8 cellular contexts compared by ENCODE assay signal in the genomic region with DNA sequence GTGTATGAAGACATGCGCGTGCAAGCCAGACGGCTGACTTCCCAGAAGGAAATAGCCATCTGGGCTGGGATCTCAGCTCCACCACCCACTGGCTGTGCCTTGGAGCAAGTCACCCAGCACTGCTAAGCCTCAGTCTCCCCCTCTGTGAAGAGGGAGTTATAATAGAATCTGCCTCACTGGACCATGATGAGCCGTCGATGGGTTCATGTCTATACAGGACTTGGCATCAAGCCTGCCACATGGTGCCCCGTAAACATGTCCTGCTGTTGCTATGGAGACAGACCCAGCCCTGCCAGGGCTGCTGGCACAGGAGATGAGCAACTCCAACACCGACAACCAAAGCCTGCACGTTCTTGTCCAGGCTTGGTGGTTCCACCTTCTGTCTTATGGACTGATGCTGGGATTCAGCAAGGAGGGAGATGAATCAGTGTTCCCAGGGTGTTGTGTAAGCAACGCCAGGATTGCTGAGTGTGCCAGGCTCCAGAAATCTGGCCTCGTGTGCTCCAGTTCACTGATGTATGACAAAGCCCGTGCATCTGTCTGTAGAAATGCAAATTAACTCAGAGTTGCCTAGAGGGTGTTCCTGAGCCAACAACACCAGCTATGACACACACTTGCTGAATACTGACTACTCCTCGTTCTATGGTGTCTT. TPM values are rescaled to one million over a fixed set of nuclear protein-coding genes. Genes with fewer than 3 reads are reported as not detected.
DNase-seq lines count a peak whose midpoint lies in the region; ATAC-seq and TF ChIP-seq lines count a peak whose summit lies in the region.
"Had no signal": no experiment of that assay in that cellular context is flagged by ENCODE, and none has a peak within 500 bp of the region (broad histone marks: within the 10 kb centered on the region; RNA-seq: fewer than 3 reads in every experiment).

No MANE protein-coding gene starts in this region.

- TF ChIP-seq POLR2A in heart left ventricle (IDR thresholded peaks at IDR 0.05) (no peak), right lobe of liver (IDR thresholded peaks at IDR 0.05) (no peak)

- H3K4me3 ChIP-seq in Panc1 (ENCODE audit: low read depth in 2 of 2, low read length in 2 of 2): no peak overlapping the region
- H3K4me3 ChIP-seq in heart left ventricle: no peak overlapping the region
- no peak overlapping the region for H3K4me3 ChIP-seq in right lobe of liver

- CTCF ChIA-PET in Panc1 (lab: Charles Lee): no interaction called here

- no peaks in the 10 kb centered on the region for H3K27me3 ChIP-seq in Panc1 (ENCODE audit: control insufficient read depth, insufficient read depth, low read length)
- no peaks in the 10 kb centered on the region for H3K27me3 ChIP-seq in heart left ventricle
- H3K27me3 ChIP-seq in right lobe of liver: no peaks in the 10 kb centered on the region

- peak; percentile 86 for ATAC-seq in GM19452 (IDR thresholded peaks at IDR 0.05; ENCODE audit: unreplicated experiment)
- ATAC-seq in HG03342 (IDR thresholded peaks at IDR 0.05; ENCODE audit: unreplicated experiment): peak; percentile 94
- ATAC-seq in Panc1: peak; percentile 44
- ATAC-seq in heart left ventricle: peak in 3 of 4 donors; percentile 25 to 26 (median 26)
- ATAC-seq in right lobe of liver: no peak

- DNase-seq in GM03348 (ENCODE audit: low spot score) (peak; percentile 58), Panc1 (ENCODE audit: low read depth, low spot score) (no peak), heart left ventricle (peak in 1 of 5 donors; percentile 45), foreskin melanocyte (no peak), right lobe of liver (no peak)

- in situ Hi-C loops in Panc1 (cut with HindIII; ENCODE audit: low pct_unique_long_range_greater_than_20kb, low sequenced_read_pairs): no loop called here

- POLR2A ChIA-PET in Panc1 (lab: Charles Lee): no interaction called here

- no peak for TF ChIP-seq CTCF in Panc1 (IDR thresholded peaks at IDR 0.05)
- TF ChIP-seq CTCF in heart left ventricle (IDR thresholded peaks at IDR 0.05): no peak
- no peak for TF ChIP-seq CTCF in right lobe of liver (IDR thresholded peaks at IDR 0.05)

- no peaks in the 10 kb centered on the region for H3K36me3 ChIP-seq in Panc1 (ENCODE audit: control insufficient read depth, insufficient read depth, low read length)
- H3K36me3 ChIP-seq in heart left ventricle: no peaks in the 10 kb centered on the region
- no peaks in the 10 kb centered on the region for H3K36me3 ChIP-seq in right lobe of liver

- WGBS in heart left ventricle, 4 donors: 45 to 57% (median 54%) methylated on average over 8 to 12 of the region's 12 CpGs
- 32% methylated on average over 4 of the region's 12 CpGs for WGBS in right lobe of liver (ENCODE audit: insufficient coverage, low coverage, low lambda C conversion rate, missing lambda C conversion rate)

- no peaks in the 10 kb centered on the region for H3K4me1 ChIP-seq in Panc1 (ENCODE audit: control insufficient read depth, insufficient read depth, low read length)
- peaks cover 0 to 12% (median 0%) of the 10 kb centered on the region in 12 donors for H3K4me1 ChIP-seq in heart left ventricle
- no peaks in the 10 kb centered on the region for H3K4me1 ChIP-seq in right lobe of liver

- H3K27ac ChIP-seq in Panc1 (ENCODE audit: low read length) (no peak overlapping the region), heart left ventricle (no peak overlapping the region), right lobe of liver (no peak overlapping the region)

- H3K9me3 ChIP-seq in Panc1 (ENCODE audit: control insufficient read depth, insufficient read depth, low read depth, low read length) (no peaks in the 10 kb centered on the region), heart left ventricle (no peaks in the 10 kb centered on the region), right lobe of liver (no peaks in the 10 kb centered on the region)

- intact Hi-C loops in Panc1 (cut with micrococcal nuclease; ENCODE audit: unreplicated experiment): no loop called here
- intact Hi-C loops in heart left ventricle (cut with DNase I): no loop called here
- intact Hi-C loops in right lobe of liver (cut with DNase I): no loop called here

- BruUV-seq in Panc1 (replicated peaks; lab: Mats Ljungman, UMichigan): no TSS peak

RNA-seq across cellular contexts. Expression of a gene that starts 5.6 kb away (rescaled TPM):
- total RNA-seq in Panc1 (2021; ENCODE audit: unreplicated experiment) (0.41 TPM), heart left ventricle (not detected), right lobe of liver (not detected)
- polyA plus RNA-seq in Panc1 (2012; ENCODE audit: insufficient read length): not detected
- polyA plus RNA-seq in heart left ventricle: under 1 TPM in 1 of 2 donors, not detected in 1; 0.11 TPM
- total RNA-seq: mononuclear cell had no signal

RNA-seq across cellular contexts. Expression of a gene that starts 15.2 kb away (rescaled TPM):
- total RNA-seq in Panc1 (2021; ENCODE audit: unreplicated experiment) (0.39 TPM), heart left ventricle (1 to 10 TPM in 2 of 9 donors, under 1 TPM in 6, not detected in 1; 0.14 to 1.3 (median 0.43) TPM), right lobe of liver (under 1 TPM in 5 of 6 experiments, not detected in 1; 0.09 to 0.42 (median 0.19) TPM)
- polyA plus RNA-seq in Panc1 (2012; ENCODE audit: insufficient read length): not detected
- under 1 TPM; 0.07 to 0.11 TPM for polyA plus RNA-seq in heart left ventricle

RNA-seq across cellular contexts. Expression of a gene that starts 39.9 kb away (rescaled TPM):
- total RNA-seq in Panc1 (2021; ENCODE audit: unreplicated experiment) (188 TPM), heart left ventricle (100 to 1,000 TPM; 299 to 603 (median 393) TPM), right lobe of liver (100 to 1,000 TPM; 133 to 231 (median 166) TPM)
- 159 TPM for polyA plus RNA-seq in Panc1 (2012; ENCODE audit: insufficient read length)
- polyA plus RNA-seq in heart left ventricle: 100 to 1,000 TPM; 274 to 449 TPM

RNA-seq across cellular contexts. Expression of a gene that starts 46.2 kb away (rescaled TPM):
- total RNA-seq in Panc1 (2021; ENCODE audit: unreplicated experiment) (not detected), heart left ventricle (not detected), right lobe of liver (not detected)
- polyA plus RNA-seq in Panc1 (2012; ENCODE audit: insufficient read length): not detected
- not detected for polyA plus RNA-seq in heart left ventricle
- total RNA-seq: mononuclear cell had no signal

Comparison
In these comparisons a context has a peak if more than half of its experiments do, and no peak if none do; other contexts are left out.
1. ATAC-seq: peak in GM19452 (single experiment), HG03342 (single experiment), Panc1 (single experiment) and heart left ventricle (3 of 4); none in right lobe of liver (0 of 4).